Comparison of ENCODE assay signal across 9 cellular contexts in the genomic region with DNA sequence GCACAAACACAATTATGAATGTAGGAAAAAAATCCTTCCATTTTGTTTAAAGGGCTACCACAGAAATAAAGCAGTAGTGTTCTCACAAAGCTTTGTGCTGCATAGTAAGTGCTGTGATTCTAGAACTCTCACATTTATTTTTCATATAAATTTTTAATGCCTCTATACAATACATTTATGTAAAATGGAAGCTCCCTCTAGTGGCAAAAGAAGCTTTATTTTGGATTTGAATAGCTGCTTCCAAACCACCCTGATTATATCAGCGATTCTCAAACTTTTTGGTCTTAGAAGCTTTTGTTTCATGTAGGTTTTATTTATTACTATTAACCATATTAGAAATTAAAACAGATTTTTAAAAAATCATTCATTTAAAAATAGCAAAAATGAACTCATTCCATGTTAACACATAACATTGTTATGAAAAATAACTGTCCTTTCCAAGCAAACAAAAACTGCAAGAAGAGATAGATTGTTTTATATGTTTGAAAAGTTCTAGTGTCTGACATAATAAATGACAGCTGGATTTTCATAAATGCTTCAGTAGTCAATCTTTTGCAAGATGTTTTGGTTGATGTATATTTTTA. TPM values are rescaled to one million over a fixed set of nuclear protein-coding genes. Genes with fewer than 3 reads are reported as not detected.
DNase-seq lines count a peak whose midpoint lies in the region; ATAC-seq and TF ChIP-seq lines count a peak whose summit lies in the region.
"Had no signal": no experiment of that assay in that cellular context is flagged by ENCODE, and none has a peak within 500 bp of the region (broad histone marks: within the 10 kb centered on the region; RNA-seq: fewer than 3 reads in every experiment).

No MANE protein-coding gene starts in this region.

- intact Hi-C loops in dorsolateral prefrontal cortex (cut with DNase I) = no loop called here

- ATAC-seq in GM21423 (IDR thresholded peaks at IDR 0.05; ENCODE audit: unreplicated experiment) (no peak), GM21825 (IDR thresholded peaks at IDR 0.05; ENCODE audit: unreplicated experiment) (no peak)

- peak overlapping the region in 6 of 59 donors; percentile 10 to 57 (median 15) for H3K27ac ChIP-seq in dorsolateral prefrontal cortex

- TF ChIP-seq CTCF in dorsolateral prefrontal cortex (IDR thresholded peaks at IDR 0.05 in 54 of 56, conservative IDR thresholded peaks at IDR 0.05 in 2 of 56; ENCODE audit: low read depth in 1 of 56, partially characterized antibody in 56 of 56) = peak; percentile 45 to 81 (median 66)
- peak; percentile 50 for TF ChIP-seq CTCF in retinal pigment epithelial cell (conservative IDR thresholded peaks at IDR 0.05; ENCODE audit: low read depth, low read length)

- DNase-seq in NCI-H82 (lab: John Stamatoyannopoulos, UW) (peak; percentile 45), NCI-H82 treated with DMSO at 0.1 percent for 48 hours (lab: John Stamatoyannopoulos, UW; ENCODE audit: unreplicated experiment) (no peak), NCI-H2171 (lab: John Stamatoyannopoulos, UW) (peak; percentile 19), dorsolateral prefrontal cortex (no peak), retinal pigment epithelial cell (ENCODE audit: low read depth) (no peak), Ammon's horn (ENCODE audit: low spot score) (no peak)
- DNase-seq: activated naive CD8-positive, alpha-beta T cell treated with anti-CD3 and anti-CD28 coated beads, Interleukin-2, amount 10 ng/mL, durations not matched to agents 7 days and 5 days had no signal

- H3K27me3 ChIP-seq in dorsolateral prefrontal cortex = no peaks in the 10 kb centered on the region

- no peak overlapping the region for H3K4me3 ChIP-seq in dorsolateral prefrontal cortex
- no peak overlapping the region for H3K4me3 ChIP-seq in retinal pigment epithelial cell (ENCODE audit: low read length)

RNA-seq across cellular contexts. Expression of a gene that starts 38.4 kb away (rescaled TPM):
- total RNA-seq in dorsolateral prefrontal cortex = 10 to 100 TPM in 17 of 120 experiments, 1 to 10 TPM in 103; 3.0 to 17.2 (median 7.8) TPM
- total RNA-seq: activated naive CD8-positive, alpha-beta T cell treated with anti-CD3 and anti-CD28 coated beads, Interleukin-2, amount 10 ng/mL, durations not matched to agents 7 days and 5 days had no signal

Comparison
In these comparisons a context has a peak if more than half of its experiments do, and no peak if none do; other contexts are left out.
1. DNase-seq: peak in NCI-H82 (single experiment) and NCI-H2171 (single experiment); none in NCI-H82 treated with DMSO at 0.1 percent for 48 hours (single experiment), dorsolateral prefrontal cortex (0 of 10), retinal pigment epithelial cell (single experiment) and Ammon's horn (single experiment).